19 cellular contexts compared by ENCODE assay signal in the genomic region with DNA sequence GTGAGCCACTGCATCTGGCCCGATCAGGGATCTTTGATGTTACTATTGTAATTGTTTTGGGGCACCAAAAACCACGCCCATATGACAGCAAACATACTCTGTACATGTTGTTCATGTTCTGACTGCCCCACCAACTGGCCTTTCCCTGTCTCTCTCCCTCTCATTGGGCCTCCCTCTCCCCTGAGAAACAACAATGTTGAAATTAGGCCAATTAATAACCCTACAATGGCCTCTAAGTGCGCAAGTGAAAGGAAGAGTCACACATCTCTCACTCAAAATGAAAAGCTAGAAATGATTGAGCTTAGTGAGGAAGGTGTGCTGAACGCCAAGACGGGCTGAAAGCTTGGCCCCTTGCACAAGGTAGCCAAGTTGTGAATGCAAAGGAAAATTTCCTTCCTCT.
"Had no signal": no experiment of that assay in that cellular context is flagged by ENCODE, and none has a peak within 500 bp of the region (broad histone marks: within the 10 kb centered on the region; RNA-seq: fewer than 3 reads in every experiment).

No MANE protein-coding gene starts in this region.

- H3K27me3 Mint-ChIP-seq: type B pancreatic cell had no signal

- H3K36me3 ChIP-seq: gastrocnemius medialis, heart left ventricle, left lung, sigmoid colon, stomach, WERI-Rb-1 had no signal

- H3K4me3 ChIP-seq: gastrocnemius medialis, heart left ventricle, left lung, sigmoid colon, stomach had no signal

- DNase-seq: activated CD4-positive, alpha-beta T cell treated with anti-CD3 and anti-CD28 coated beads for 4 hours; activated effector memory CD4-positive, alpha-beta T cell treated with anti-CD3 and anti-CD28 coated beads, Interleukin-2, amount 50 U/mL, for 16 hours; activated naive CD8-positive, alpha-beta T cell treated with anti-CD3 and anti-CD28 coated beads for 36 hours; amniotic stem cell; effector CD8-positive, alpha-beta T cell; gastrocnemius medialis; heart left ventricle; kidney; left lung; midbrain; nephron progenitor cell; occipital lobe; posterior cingulate gyrus; sigmoid colon; stomach; WERI-Rb-1 had no signal

- H3K27ac Mint-ChIP-seq: activated naive CD8-positive, alpha-beta T cell treated with anti-CD3 and anti-CD28 coated beads for 36 hours; dendritic cell treated with granulocyte-macrophage colony-stimulating factor and Interleukin-4, amounts not matched to agents 40 ng/mL and 50 ng/mL, for 4 days; nephron progenitor cell; type B pancreatic cell had no signal

- H3K36me3 Mint-ChIP-seq: activated naive CD8-positive, alpha-beta T cell treated with anti-CD3 and anti-CD28 coated beads for 36 hours; type B pancreatic cell had no signal

- H3K4me3 Mint-ChIP-seq: activated naive CD8-positive, alpha-beta T cell treated with anti-CD3 and anti-CD28 coated beads for 36 hours; dendritic cell treated with granulocyte-macrophage colony-stimulating factor and Interleukin-4, amounts not matched to agents 40 ng/mL and 50 ng/mL, for 4 days; nephron progenitor cell; type B pancreatic cell had no signal

- H3K4me1 Mint-ChIP-seq: activated naive CD8-positive, alpha-beta T cell treated with anti-CD3 and anti-CD28 coated beads for 36 hours had no signal

- ATAC-seq: esophagus mucosa, gastrocnemius medialis, heart left ventricle, left lung had no signal

- H3K27me3 ChIP-seq: gastrocnemius medialis, left lung, sigmoid colon, stomach had no signal
